In the genomic region with DNA sequence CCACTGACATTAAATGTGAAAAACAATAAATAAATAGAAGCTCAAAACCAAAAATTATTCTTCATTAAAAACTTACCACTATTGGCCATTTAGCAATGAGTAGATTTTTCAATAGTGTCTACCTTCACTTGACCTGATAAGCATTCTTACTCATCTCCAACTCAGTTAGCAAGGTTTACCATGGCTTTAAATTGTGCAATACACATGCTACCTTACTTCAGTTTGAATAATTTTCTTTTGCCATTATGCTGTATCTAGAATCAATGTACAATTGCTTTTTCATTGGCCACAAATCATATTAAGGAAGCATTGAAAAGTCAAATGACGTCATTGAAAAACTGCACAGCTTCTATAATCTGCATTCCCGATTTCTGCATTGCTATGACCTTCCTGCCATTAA, we compare ENCODE assay signal across 3 cellular contexts.
TF ChIP-seq lines count a peak whose summit lies in the region.

No MANE protein-coding gene starts in this region.

TF ChIP-seq in HepG2, 621 proteins besides CTCF, POLR2A, EP300 and RAD21:
- no peak for TF ChIP-seq RXRB (CRISPR knock-in tag; IDR thresholded peaks at IDR 0.05; ENCODE audit: borderline replicate concordance)
- 0 out of 2 replicates have a peak, but pooled peaks have one; percentile 51 for TF ChIP-seq CEBPB (IDR thresholded peaks at IDR 0.05; ENCODE audit: borderline replicate concordance, low read depth, low read length)

TF ChIP-seq in IMR-90, 13 proteins besides CTCF, POLR2A, EP300 and RAD21:
- TF ChIP-seq, protein P1, sequence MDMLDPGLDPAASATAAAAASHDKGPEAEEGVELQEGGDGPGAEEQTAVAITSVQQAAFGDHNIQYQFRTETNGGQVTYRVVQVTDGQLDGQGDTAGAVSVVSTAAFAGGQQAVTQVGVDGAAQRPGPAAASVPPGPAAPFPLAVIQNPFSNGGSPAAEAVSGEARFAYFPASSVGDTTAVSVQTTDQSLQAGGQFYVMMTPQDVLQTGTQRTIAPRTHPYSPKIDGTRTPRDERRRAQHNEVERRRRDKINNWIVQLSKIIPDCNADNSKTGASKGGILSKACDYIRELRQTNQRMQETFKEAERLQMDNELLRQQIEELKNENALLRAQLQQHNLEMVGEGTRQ (IDR thresholded peaks at IDR 0.05; ENCODE audit: low read depth, low read length): no peak
- TF ChIP-seq CEBPB (IDR thresholded peaks at IDR 0.05; ENCODE audit: low read depth, low read length): peak; percentile 55

TF ChIP-seq in K562, 482 proteins besides CTCF, POLR2A, EP300 and RAD21:
- TF ChIP-seq, protein P2, sequence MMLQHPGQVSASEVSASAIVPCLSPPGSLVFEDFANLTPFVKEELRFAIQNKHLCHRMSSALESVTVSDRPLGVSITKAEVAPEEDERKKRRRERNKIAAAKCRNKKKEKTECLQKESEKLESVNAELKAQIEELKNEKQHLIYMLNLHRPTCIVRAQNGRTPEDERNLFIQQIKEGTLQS (IDR thresholded peaks at IDR 0.05): peak; percentile 55
- TF ChIP-seq, protein P2 (CRISPR knock-in tag; conservative IDR thresholded peaks at IDR 0.05): no peak
- TF ChIP-seq SP2 (IDR thresholded peaks at IDR 0.05; ENCODE audit: extremely low read depth, low read depth, low read length, poor library complexity, severe bottlenecking) (no peak), SMAD4 (CRISPR knock-in tag; conservative IDR thresholded peaks at IDR 0.05) (no peak), BMI1 (IDR thresholded peaks at IDR 0.05; ENCODE audit: low read length) (no peak), ATF7 (IDR thresholded peaks at IDR 0.05) (peak; percentile 43; the same call in 1 of the 2 replicates), CEBPB (tag; IDR thresholded peaks at IDR 0.05) (0 out of 2 replicates have a peak, but pooled peaks have one; percentile 10), HOXB6 (CRISPR knock-in tag; IDR thresholded peaks at IDR 0.05; ENCODE audit: borderline replicate concordance) (no peak)
- TF ChIP-seq, protein P3, sequence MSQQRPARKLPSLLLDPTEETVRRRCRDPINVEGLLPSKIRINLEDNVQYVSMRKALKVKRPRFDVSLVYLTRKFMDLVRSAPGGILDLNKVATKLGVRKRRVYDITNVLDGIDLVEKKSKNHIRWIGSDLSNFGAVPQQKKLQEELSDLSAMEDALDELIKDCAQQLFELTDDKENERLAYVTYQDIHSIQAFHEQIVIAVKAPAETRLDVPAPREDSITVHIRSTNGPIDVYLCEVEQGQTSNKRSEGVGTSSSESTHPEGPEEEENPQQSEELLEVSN (IDR thresholded peaks at IDR 0.05; ENCODE audit: borderline replicate concordance in 1 of 2, extremely low read depth in 1 of 2, insufficient read depth in 1 of 2, insufficient read length in 1 of 2, low read depth in 1 of 2, low read length in 1 of 2, poor library complexity in 1 of 2, severe bottlenecking in 1 of 2): no peak
